ENCODE assay signal across 12 cellular contexts in the genomic region with DNA sequence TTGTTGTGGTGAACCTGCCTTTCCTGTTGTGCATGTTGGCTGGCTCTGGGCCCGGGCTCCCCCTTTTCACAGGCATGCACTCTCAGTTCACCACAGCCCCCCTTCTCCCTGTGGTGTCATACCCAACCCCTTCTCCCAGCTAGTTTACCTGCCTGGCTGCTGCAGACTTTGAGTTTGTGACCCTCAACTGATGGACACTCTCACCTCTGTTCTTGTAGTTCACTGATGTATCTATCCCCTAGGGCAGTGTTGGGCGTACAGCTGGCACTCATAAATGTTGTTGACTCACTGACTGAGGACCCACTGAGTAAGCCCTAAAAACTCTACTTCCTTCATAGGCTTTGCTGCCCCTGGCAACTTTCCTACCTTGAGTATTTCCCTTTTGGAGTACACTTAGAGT.
DNase-seq lines count a peak whose midpoint lies in the region; ATAC-seq, FAIRE-seq and TF ChIP-seq lines count a peak whose summit lies in the region.
"Had no signal": no experiment of that assay in that cellular context is flagged by ENCODE, and none has a peak within 500 bp of the region (broad histone marks: within the 10 kb centered on the region; RNA-seq: fewer than 3 reads in every experiment).

No MANE protein-coding gene starts in this region.

- no peaks in the 10 kb centered on the region for H3K79me2 ChIP-seq in ACC112 (ENCODE audit: control insufficient read depth, insufficient read depth, low read length, unreplicated experiment)

- POLR2A ChIA-PET in GM10248 (lab: Yijun Ruan, JAX), result no interaction called here

- TF ChIP-seq CTCF in GM10248 (IDR thresholded peaks at IDR 0.05; ENCODE audit: control extremely low read depth, extremely low read depth, low read depth, missing control alignments), result no peak

- peak overlapping the region; percentile 33; the same call in 1 of the 2 replicates for H3K4me3 ChIP-seq in ACC112 (ENCODE audit: low read depth, low read length)
- H3K4me3 ChIP-seq: gastrocnemius medialis had no signal

- CTCF ChIA-PET in GM10248 (lab: Yijun Ruan, JAX), result interaction anchor here (1.3 kb wide), 1 partner anchor 14 kb away, joined by 4 read pairs; no protein-coding TSS in a partner anchor

- no peaks in the 10 kb centered on the region for H3K27me3 ChIP-seq in ACC112 (ENCODE audit: insufficient read depth, low read length)
- H3K27me3 ChIP-seq: gastrocnemius medialis had no signal

- no peak overlapping the region for H2AFZ ChIP-seq in ACC112 (ENCODE audit: low read length, unreplicated experiment)

- H3K27ac ChIP-seq in ACC112 (ENCODE audit: low read depth, low read length), result peak overlapping the region; percentile 59
- H3K27ac ChIP-seq: gastrocnemius medialis had no signal

- ATAC-seq in HG02938 (IDR thresholded peaks at IDR 0.05; ENCODE audit: unreplicated experiment), result no peak
- no peak for ATAC-seq in GM19035 (IDR thresholded peaks at IDR 0.05; ENCODE audit: unreplicated experiment)
- ATAC-seq: sciatic nerve had no signal

- peaks cover 40% of the 10 kb centered on the region for H3K4me1 ChIP-seq in ACC112 (ENCODE audit: control insufficient read depth, insufficient read depth, low read length, unreplicated experiment)
- H3K4me1 ChIP-seq: gastrocnemius medialis had no signal

- FAIRE-seq in GM19239 (lab: Jason Lieb, UNC), result no peak

- no peaks in the 10 kb centered on the region for H3K36me3 ChIP-seq in ACC112 (ENCODE audit: insufficient read depth, low read length)
- H3K36me3 ChIP-seq: gastrocnemius medialis had no signal

- peak; percentile 39 for DNase-seq in GM04503 (ENCODE audit: low read depth)
- DNase-seq in T-helper 9 cell, result peak; percentile 2
- peak; percentile 67 for DNase-seq in fibroblast of the conjunctiva (ENCODE audit: low read depth)
- no peak for DNase-seq in GM19239 (ENCODE audit: insufficient read length, low spot score)
- no peak for DNase-seq in GM10248 (ENCODE audit: extremely low spot score)
- DNase-seq: activated CD4-positive, CD25-positive, alpha-beta regulatory T cell treated with anti-CD3 and anti-CD28 coated beads, Interleukin-2, amount 50 U/mL, for 72 hours; gastrocnemius medialis; NCI-H1105 treated with DMSO at 0.1 percent for 48 hours had no signal

Comparison
In these comparisons a context has a peak if more than half of its experiments do, and no peak if none do; other contexts are left out.
1. DNase-seq: peak in GM04503 (single experiment), T-helper 9 cell (single experiment) and fibroblast of the conjunctiva (single experiment); none in GM19239 (single experiment) and GM10248 (single experiment).